15 cellular contexts compared by ENCODE assay signal in genomic region chr6:96304997-96305396, GRCh38.
DNase-seq lines count a peak whose midpoint lies in the region; ATAC-seq, FAIRE-seq and TF ChIP-seq lines count a peak whose summit lies in the region.
"Had no signal": no experiment of that assay in that cellular context is flagged by ENCODE, and none has a peak within 500 bp of the region (broad histone marks: within the 10 kb centered on the region; RNA-seq: fewer than 3 reads in every experiment).

No MANE protein-coding gene starts in this region.

- TF ChIP-seq CTCF in bronchial epithelial cell (IDR thresholded peaks at IDR 0.05; ENCODE audit: insufficient read depth, low read length, severe bottlenecking): no peak

- DNase-seq in SIG-M5 treated with dmso at 0.1 percent for 504 hours (lab: John Stamatoyannopoulos, UW; ENCODE audit: unreplicated experiment): peak; percentile 4
- DNase-seq in SIG-M5 (lab: John Stamatoyannopoulos, UW): no peak
- DNase-seq in bronchial epithelial cell (ENCODE audit: low read depth): peak; percentile 82
- DNase-seq in CD4-positive, alpha-beta memory T cell: no peak
- DNase-seq in stimulated activated CD4-positive, alpha-beta T cell treated with anti-CD3 and anti-CD28 coated beads, Interleukin-15, amount 100 ng/mL, for 24 hours: no peak
- DNase-seq in urothelium cell line (ENCODE audit: low spot score): no peak
- DNase-seq: activated naive CD4-positive, alpha-beta T cell treated with anti-CD3 and anti-CD28 coated beads, Interleukin-2, amount 10 ng/mL, durations not matched to agents 7 days and 5 days; effector memory CD4-positive, alpha-beta T cell; naive B cell; NCI-H748 treated with DMSO at 0.1 percent for 48 hours; stimulated activated CD4-positive, alpha-beta T cell treated with anti-CD3 and anti-CD28 coated beads, Interleukin-2, amount 100 ng/mL, for 24 hours; transverse colon had no signal

- no peak for FAIRE-seq in bronchial epithelial cell (lab: Jason Lieb, UNC)
- FAIRE-seq in urothelium cell line (lab: Jason Lieb, UNC): no peak
- FAIRE-seq: TTC549 had no signal

- no peaks in the 10 kb centered on the region for H3K4me1 ChIP-seq in CD4-positive, alpha-beta memory T cell (ENCODE audit: insufficient read depth, low read length)
- H3K4me1 ChIP-seq: transverse colon had no signal

- no peaks in the 10 kb centered on the region for H3K9me3 ChIP-seq in CD4-positive, alpha-beta memory T cell (ENCODE audit: control insufficient read depth in 1 of 2, low read length in 2 of 2)
- H3K9me3 ChIP-seq: transverse colon had no signal

- H3K36me3 ChIP-seq in bronchial epithelial cell (ENCODE audit: control insufficient read depth, insufficient read depth, low read length): no peaks in the 10 kb centered on the region
- no peaks in the 10 kb centered on the region for H3K36me3 ChIP-seq in CD4-positive, alpha-beta memory T cell (ENCODE audit: insufficient read depth, low read length)
- H3K36me3 ChIP-seq: transverse colon had no signal

- H3K36me3 Mint-ChIP-seq in CD4-positive, alpha-beta memory T cell: no peaks in the 10 kb centered on the region
- H3K36me3 Mint-ChIP-seq: activated naive CD4-positive, alpha-beta T cell treated with anti-CD3 and anti-CD28 coated beads, Interleukin-2, amount 10 ng/mL, durations not matched to agents 7 days and 5 days; naive B cell had no signal

- ATAC-seq in GM21528 (IDR thresholded peaks at IDR 0.05; ENCODE audit: low FRiP score, unreplicated experiment) (peak; percentile 77), HG03108 (IDR thresholded peaks at IDR 0.05; ENCODE audit: unreplicated experiment) (peak; percentile 91)

- H3K27me3 Mint-ChIP-seq in CD4-positive, alpha-beta memory T cell: no peaks in the 10 kb centered on the region
- H3K27me3 Mint-ChIP-seq: activated naive CD4-positive, alpha-beta T cell treated with anti-CD3 and anti-CD28 coated beads, Interleukin-2, amount 10 ng/mL, durations not matched to agents 7 days and 5 days; naive B cell had no signal

- H3K27ac Mint-ChIP-seq in CD4-positive, alpha-beta memory T cell: no peak overlapping the region
- H3K27ac Mint-ChIP-seq: activated naive CD4-positive, alpha-beta T cell treated with anti-CD3 and anti-CD28 coated beads, Interleukin-2, amount 10 ng/mL, durations not matched to agents 7 days and 5 days; naive B cell had no signal

- no peaks in the 10 kb centered on the region for H3K4me1 Mint-ChIP-seq in CD4-positive, alpha-beta memory T cell
- H3K4me1 Mint-ChIP-seq: activated naive CD4-positive, alpha-beta T cell treated with anti-CD3 and anti-CD28 coated beads, Interleukin-2, amount 10 ng/mL, durations not matched to agents 7 days and 5 days; naive B cell had no signal

- POLR2A ChIA-PET in CD4-positive, alpha-beta memory T cell (lab: Charles Lee; ENCODE audit: partially characterized antibody): no interaction called here

- intact Hi-C loops in CD4-positive, alpha-beta memory T cell (cut with micrococcal nuclease): no loop called here

- H3K27me3 ChIP-seq in bronchial epithelial cell (ENCODE audit: control insufficient read depth, insufficient read depth, low read length): no peaks in the 10 kb centered on the region
- no peaks in the 10 kb centered on the region for H3K27me3 ChIP-seq in CD4-positive, alpha-beta memory T cell (ENCODE audit: insufficient read depth, low read length)
- H3K27me3 ChIP-seq: transverse colon had no signal

- H3K9me3 Mint-ChIP-seq in CD4-positive, alpha-beta memory T cell: peaks cover 0 to 2% (median 0%) of the 10 kb centered on the region in 8 donors
- H3K9me3 Mint-ChIP-seq: activated naive CD4-positive, alpha-beta T cell treated with anti-CD3 and anti-CD28 coated beads, Interleukin-2, amount 10 ng/mL, durations not matched to agents 7 days and 5 days had no signal

- H3K27ac ChIP-seq in CD4-positive, alpha-beta memory T cell (ENCODE audit: low read depth, low read length): no peak overlapping the region
- H3K27ac ChIP-seq: transverse colon had no signal

- CTCF ChIA-PET in CD4-positive, alpha-beta memory T cell (lab: Charles Lee; ENCODE audit: partially characterized antibody): no interaction called here

- no peak overlapping the region for H3K4me3 Mint-ChIP-seq in CD4-positive, alpha-beta memory T cell
- H3K4me3 Mint-ChIP-seq: activated naive CD4-positive, alpha-beta T cell treated with anti-CD3 and anti-CD28 coated beads, Interleukin-2, amount 10 ng/mL, durations not matched to agents 7 days and 5 days; naive B cell had no signal

- H3K4me3 ChIP-seq in bronchial epithelial cell (ENCODE audit: low read depth, low read length): no peak overlapping the region
- H3K4me3 ChIP-seq in CD4-positive, alpha-beta memory T cell (ENCODE audit: low read length in 2 of 2): no peak overlapping the region
- H3K4me3 ChIP-seq: transverse colon had no signal

Comparison
In these comparisons a context has a peak if more than half of its experiments do, and no peak if none do; other contexts are left out.
1. DNase-seq: peak in SIG-M5 treated with dmso at 0.1 percent for 504 hours (single experiment) and bronchial epithelial cell (single experiment); none in SIG-M5 (single experiment), CD4-positive, alpha-beta memory T cell (0 of 5), stimulated activated CD4-positive, alpha-beta T cell treated with anti-CD3 and anti-CD28 coated beads, Interleukin-15, amount 100 ng/mL, for 24 hours (single experiment) and urothelium cell line (single experiment).